Comparison of ENCODE assay signal across 8 cellular contexts in genomic region chr17:7614422-7615264, GRCh38. TPM values are rescaled to one million over a fixed set of nuclear protein-coding genes. Genes with fewer than 3 reads are reported as not detected.
DNase-seq lines count a peak whose midpoint lies in the region; ATAC-seq, FAIRE-seq and TF ChIP-seq lines count a peak whose summit lies in the region.

Gene FXR2 (minus strand): TSS chr17:7614897. CDS start chr17:7614532, 365 bp downstream.

- no peaks in the 10 kb centered on the region for H3K9me3 ChIP-seq in adrenal gland (replicated peaks in 1 of 3)

- peak; percentile 99 for FAIRE-seq in GM12892 (lab: Jason Lieb, UNC)

- 0 to 1% (median 1%) methylated on average over 5 to 94 of the region's 94 CpGs for WGBS in adrenal gland, 4 donors

- H3K4me3 Mint-ChIP-seq in type B pancreatic cell: peak within 1 kb of the TSS; percentile 93

- H3K27ac Mint-ChIP-seq in type B pancreatic cell: peak within 1 kb of the TSS; percentile 95

- peak within 1 kb of the TSS; percentile 39 to 100 (median 93) for H3K27ac ChIP-seq in adrenal gland

- H3K9me3 Mint-ChIP-seq in type B pancreatic cell: no peaks in the 10 kb centered on the region

- peaks cover 30 to 43% of the 10 kb centered on the region in 2 donors for H3K4me1 ChIP-seq in adrenal gland (replicated peaks in 1 of 2)

- intact Hi-C loops in adrenal gland (cut with DNase I): no loop called here
- intact Hi-C loops in cardiac septum (cut with DNase I): loop anchor here (2.0 to 5.0 kb wide), 2 partner anchors 32 to 73 kb away; partner anchors contain the start of genes MPDU1, TP53 and WRAP53

- no peaks in the 10 kb centered on the region for H3K27me3 ChIP-seq in adrenal gland

- peak; percentile 85 for ATAC-seq in HG02852 (IDR thresholded peaks at IDR 0.05; ENCODE audit: unreplicated experiment)

- H3K36me3 Mint-ChIP-seq in type B pancreatic cell: peaks cover 9% of the 10 kb centered on the region

- peaks cover 29% of the 10 kb centered on the region for H3K4me1 Mint-ChIP-seq in type B pancreatic cell (ENCODE audit: unreplicated experiment)

- H3K4me3 ChIP-seq in adrenal gland: peak within 1 kb of the TSS in 3 of 4 donors; percentile 13 to 92 (median 54)

- TF ChIP-seq CTCF in adrenal gland (IDR thresholded peaks at IDR 0.05): peak; percentile 43 to 82 (median 53)
- peak; percentile 72 for TF ChIP-seq CTCF in type B pancreatic cell (conservative IDR thresholded peaks at IDR 0.05)

- DNase-seq in GM12892 (ENCODE audit: insufficient read length) (peak; percentile 98), NCI-H146 (lab: John Stamatoyannopoulos, UW) (peak; percentile 100), T-helper 1 cell (peak; percentile 98 to 100 (median 98)), adrenal gland (peak; percentile 99 to 100 (median 100)), cardiac septum (ENCODE audit: low spot score) (peak; percentile 100), pons (ENCODE audit: low spot score) (peak; percentile 100), type B pancreatic cell (ENCODE audit: extremely low spot score, unreplicated experiment) (peak; percentile 99)

- TF ChIP-seq POLR2A in GM12892 (IDR thresholded peaks at IDR 0.05; ENCODE audit: low read depth, low read length) (peak; percentile 68; the same call in 1 of the 2 replicates), adrenal gland (IDR thresholded peaks at IDR 0.05) (peak; percentile 74 to 91)

- H3K36me3 ChIP-seq in adrenal gland (replicated peaks in 1 of 2): peaks cover 0 to 10% of the 10 kb centered on the region in 2 donors

- no peaks in the 10 kb centered on the region for H3K27me3 Mint-ChIP-seq in type B pancreatic cell

RNA-seq across cellular contexts. Expression of gene FXR2, which starts in this region (rescaled TPM):
- 18.4 TPM for polyA plus RNA-seq in GM12892 (2012; ENCODE audit: missing spikeins)
- 10 to 100 TPM; 35.6 to 67.6 (median 43.8) TPM for total RNA-seq in adrenal gland
- polyA plus RNA-seq in adrenal gland: 10 to 100 TPM; 42.2 to 73.1 (median 42.4) TPM
- total RNA-seq in cardiac septum: 83.5 TPM
- 37.1 and 44.2 TPM in 2 replicates for total RNA-seq in type B pancreatic cell (ENCODE audit: low replicate concordance)

Comparison
In these comparisons a context has a peak if more than half of its experiments do, and no peak if none do; other contexts are left out.
1. Peak in every context shown above with its lines: DNase-seq, ATAC-seq, H3K4me3 ChIP-seq and H3K27ac ChIP-seq.